8 cellular contexts compared by ENCODE assay signal in the genomic region with DNA sequence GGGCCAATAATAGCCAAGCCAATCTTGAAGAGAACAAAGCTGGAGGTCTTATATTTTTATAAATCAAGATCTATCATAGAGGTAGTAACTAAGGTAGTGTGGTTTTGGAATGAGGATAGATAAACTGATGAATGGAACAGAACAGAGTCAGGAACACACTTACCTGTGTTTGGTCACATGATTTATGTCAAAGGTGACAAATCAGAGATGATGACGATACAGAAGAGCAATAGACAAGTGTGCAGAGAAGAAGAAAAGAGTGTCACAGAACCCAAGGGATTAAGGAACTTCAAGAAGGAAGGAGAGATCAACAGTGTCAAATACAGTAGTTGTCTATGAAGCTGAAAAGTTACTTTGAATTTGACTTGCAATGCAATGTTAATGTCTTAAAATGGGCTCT.
"Had no signal": no experiment of that assay in that cellular context is flagged by ENCODE, and none has a peak within 500 bp of the region (broad histone marks: within the 10 kb centered on the region; RNA-seq: fewer than 3 reads in every experiment).

No MANE protein-coding gene starts in this region.

- DNase-seq: GDM1, GF-D8 had no signal

- H3K4me3 ChIP-seq: GM12878 had no signal

- FAIRE-seq: G401.6, GM12878, GM12891, GM12892, GM18507, GM19239 had no signal

- ATAC-seq: GM12878 had no signal
